18 cellular contexts compared by ENCODE assay signal in genomic region chr10:125017547-125018298, GRCh38.
DNase-seq lines count a peak whose midpoint lies in the region; ATAC-seq, FAIRE-seq and TF ChIP-seq lines count a peak whose summit lies in the region.
"Had no signal": no experiment of that assay in that cellular context is flagged by ENCODE, and none has a peak within 500 bp of the region (broad histone marks: within the 10 kb centered on the region; RNA-seq: fewer than 3 reads in every experiment).

No MANE protein-coding gene starts in this region.

- POLR2A ChIA-PET in HepG2 (lab: Yijun Ruan, JAX): no interaction called here

- H3K36me3 Mint-ChIP-seq in chondrocyte (ENCODE audit: low read depth): peaks cover 14% of the 10 kb centered on the region
- peaks cover 42% of the 10 kb centered on the region for H3K36me3 Mint-ChIP-seq in neural progenitor cell

- intact Hi-C loops in right lobe of liver (cut with DNase I): no loop called here
- intact Hi-C loops in HepG2 (cut with micrococcal nuclease; ENCODE audit: unreplicated experiment): no loop called here
- intact Hi-C loops in sciatic nerve (cut with DNase I): no loop called here

- WGBS in right lobe of liver (ENCODE audit: insufficient coverage, low coverage, low lambda C conversion rate, missing lambda C conversion rate): 85% methylated on average over 4 of the region's 12 CpGs
- 26% methylated on average over 6 of the region's 12 CpGs for WGBS in HepG2 (ENCODE audit: low lambda C conversion rate)

- TF ChIP-seq RAD21 in HepG2 (CRISPR knock-in tag; IDR thresholded peaks at IDR 0.05): no peak

- H4K20me1 ChIP-seq in HepG2 (ENCODE audit: insufficient read depth, low read length) (no peaks in the 10 kb centered on the region), neural progenitor cell (ENCODE audit: low read depth) (peaks cover 50% of the 10 kb centered on the region)

- H3K9me3 ChIP-seq in right lobe of liver (no peaks in the 10 kb centered on the region), HepG2 (ENCODE audit: low read length) (peaks cover 5% of the 10 kb centered on the region; the same call in 1 of the 2 replicates), neural progenitor cell (ENCODE audit: low read depth) (peaks cover 6% of the 10 kb centered on the region)

- no peak for TF ChIP-seq POLR2A in right lobe of liver (IDR thresholded peaks at IDR 0.05)
- no peak for TF ChIP-seq POLR2A in HepG2 (IDR thresholded peaks at IDR 0.05; ENCODE audit: insufficient read depth in 1 of 2, low read depth in 2 of 2, low read length in 2 of 2)

- H3K27ac ChIP-seq in right lobe of liver (no peak overlapping the region), HepG2 (ENCODE audit: extremely low read length, insufficient read depth, low read length) (no peak overlapping the region), neural progenitor cell (no peak overlapping the region)

- CTCF ChIA-PET in HepG2 (lab: Yijun Ruan, JAX; ENCODE audit: low intra/inter-chr PET ratio, low total read pairs): no interaction called here

- no peak for DNase-seq in right lobe of liver
- DNase-seq in HepG2 (ENCODE audit: low spot score): no peak
- no peak for DNase-seq in chondrocyte (ENCODE audit: low spot score)
- DNase-seq in neural progenitor cell (ENCODE audit: low spot score): peak; percentile 30
- no peak for DNase-seq in stimulated activated naive CD8-positive, alpha-beta T cell treated with anti-CD3 and anti-CD28 coated beads, Interleukin-15, Interleukin-2, amounts not matched to agents 100 U/mL and 50 U/mL, for 24 hours
- no peak for DNase-seq in sciatic nerve (ENCODE audit: low spot score)
- DNase-seq: activated CD4-positive, alpha-beta T cell treated with anti-CD3 and anti-CD28 coated beads, Interleukin-2, amount 10 ng/mL, durations not matched to agents 7 days and 5 days; HFFc6; naive thymus-derived CD8-positive, alpha-beta T cell; NCI-H226; stimulated activated CD4-positive, alpha-beta T cell treated with anti-CD3 and anti-CD28 coated beads, Interleukin-12 subunit alpha, Interleukin-12 subunit beta, amount 100 ng/mL, for 4 hours; T-helper 2 cell had no signal

- H3K79me2 ChIP-seq in HepG2 (ENCODE audit: insufficient read depth, low read length) (no peaks in the 10 kb centered on the region), neural progenitor cell (ENCODE audit: low read depth) (peaks cover 98% of the 10 kb centered on the region)

- in situ Hi-C loops in HepG2 (cut with HindIII; ENCODE audit: extremely low pct_ligation_motif_present, low pct_unique_long_range_greater_than_20kb): no loop called here

- no TSS peak for BruUV-seq in HepG2 (replicated peaks; lab: Mats Ljungman, UMichigan)

- no peak for TF ChIP-seq CTCF in right lobe of liver (IDR thresholded peaks at IDR 0.05)
- no peak for TF ChIP-seq CTCF in HepG2 (CRISPR knock-in tag; IDR thresholded peaks at IDR 0.05)
- TF ChIP-seq CTCF in chondrocyte (IDR thresholded peaks at IDR 0.05): no peak
- TF ChIP-seq CTCF in neural progenitor cell (IDR thresholded peaks at IDR 0.05): no peak

- H2AFZ ChIP-seq in HepG2 (ENCODE audit: low read length): no peak overlapping the region
- H2AFZ ChIP-seq in neural progenitor cell (replicated peaks): no peak overlapping the region

- no peaks in the 10 kb centered on the region for H3K27me3 ChIP-seq in right lobe of liver
- H3K27me3 ChIP-seq in HepG2 (ENCODE audit: control insufficient read depth in 1 of 2, insufficient read depth in 2 of 2, low read length in 2 of 2): peaks cover 11 to 67% of the 10 kb centered on the region in 2 experiments
- H3K27me3 ChIP-seq in neural progenitor cell: no peaks in the 10 kb centered on the region

- no peaks in the 10 kb centered on the region for H3K36me3 ChIP-seq in right lobe of liver
- no peaks in the 10 kb centered on the region for H3K36me3 ChIP-seq in HepG2 (replicated peaks in 1 of 2; ENCODE audit: control insufficient read depth in 1 of 2, insufficient read depth in 2 of 2, low read length in 2 of 2)
- no peaks in the 10 kb centered on the region for H3K36me3 ChIP-seq in neural progenitor cell

- H3K4me3 ChIP-seq in right lobe of liver: no peak overlapping the region
- no peak overlapping the region for H3K4me3 ChIP-seq in HepG2 (replicated peaks in 1 of 3; ENCODE audit: insufficient read depth in 1 of 3, low read depth in 2 of 3, low read length in 3 of 3)
- H3K4me3 ChIP-seq in neural progenitor cell: no peak overlapping the region

- H3K4me3 Mint-ChIP-seq in chondrocyte (ENCODE audit: unreplicated experiment) (no peak overlapping the region), neural progenitor cell (no peak overlapping the region)
- H3K4me3 Mint-ChIP-seq: activated CD4-positive, alpha-beta T cell treated with anti-CD3 and anti-CD28 coated beads, Interleukin-2, amount 10 ng/mL, durations not matched to agents 7 days and 5 days; activated T-helper 1 cell treated with anti-CD3 and anti-CD28 coated beads, Interleukin-12 subunit alpha, Interleukin-12 subunit beta, Interleukin-2, Interleukin-4 antibody, amounts not matched to agents 30 ng/mL and 10 ng/mL and 1 ng/mL, durations not matched to agents 14 hours and 24 hours and 36 hours; HFFc6; naive thymus-derived CD8-positive, alpha-beta T cell; type B pancreatic cell had no signal

- H3K9me3 Mint-ChIP-seq in chondrocyte (ENCODE audit: low read depth) (peaks cover 4% of the 10 kb centered on the region), neural progenitor cell (peaks cover 19% of the 10 kb centered on the region)
- H3K9me3 Mint-ChIP-seq: activated CD4-positive, alpha-beta T cell treated with anti-CD3 and anti-CD28 coated beads, Interleukin-2, amount 10 ng/mL, durations not matched to agents 7 days and 5 days; activated T-helper 1 cell treated with anti-CD3 and anti-CD28 coated beads, Interleukin-12 subunit alpha, Interleukin-12 subunit beta, Interleukin-2, Interleukin-4 antibody, amounts not matched to agents 30 ng/mL and 10 ng/mL and 1 ng/mL, durations not matched to agents 14 hours and 24 hours and 36 hours; HFFc6 had no signal

- H3K4me2 ChIP-seq in HepG2 (ENCODE audit: low read depth, low read length): no peak overlapping the region
- H3K4me2 ChIP-seq in neural progenitor cell: no peak overlapping the region

- H3K4me1 ChIP-seq in right lobe of liver: peaks cover 0 to 4% (median 0%) of the 10 kb centered on the region in 4 donors
- no peaks in the 10 kb centered on the region for H3K4me1 ChIP-seq in HepG2 (ENCODE audit: insufficient read depth, low read length)
- H3K4me1 ChIP-seq in neural progenitor cell: peaks cover 8% of the 10 kb centered on the region

- H3K27ac Mint-ChIP-seq in chondrocyte (ENCODE audit: unreplicated experiment) (peak overlapping the region; percentile 85), neural progenitor cell (peak overlapping the region; percentile 87)
- H3K27ac Mint-ChIP-seq: activated CD4-positive, alpha-beta T cell treated with anti-CD3 and anti-CD28 coated beads, Interleukin-2, amount 10 ng/mL, durations not matched to agents 7 days and 5 days; activated T-helper 1 cell treated with anti-CD3 and anti-CD28 coated beads, Interleukin-12 subunit alpha, Interleukin-12 subunit beta, Interleukin-2, Interleukin-4 antibody, amounts not matched to agents 30 ng/mL and 10 ng/mL and 1 ng/mL, durations not matched to agents 14 hours and 24 hours and 36 hours; HFFc6; naive thymus-derived CD8-positive, alpha-beta T cell had no signal

- TF ChIP-seq EP300 in HepG2 (IDR thresholded peaks at IDR 0.05; ENCODE audit: low read depth in 2 of 2, low read length in 2 of 2): no peak
- TF ChIP-seq EP300 in HepG2 (CRISPR knock-in tag; IDR thresholded peaks at IDR 0.05; ENCODE audit: borderline replicate concordance): no peak

- H3K4me1 Mint-ChIP-seq in chondrocyte (ENCODE audit: low read depth) (peaks cover 63% of the 10 kb centered on the region), neural progenitor cell (peaks cover 28% of the 10 kb centered on the region)

- no peak for FAIRE-seq in HepG2 (lab: Jason Lieb, UNC)
- FAIRE-seq: astrocyte had no signal

- H3K9ac ChIP-seq in HepG2 (ENCODE audit: insufficient read depth, low read depth, low read length) (no peak overlapping the region), neural progenitor cell (no peak overlapping the region)

- H3K27me3 Mint-ChIP-seq in chondrocyte (ENCODE audit: low read depth) (no peaks in the 10 kb centered on the region), neural progenitor cell (ENCODE audit: insufficient read depth, low read depth) (peaks cover 8% of the 10 kb centered on the region)
- H3K27me3 Mint-ChIP-seq: type B pancreatic cell had no signal

- peak in 3 of 4 donors; percentile 24 to 39 (median 37) for ATAC-seq in right lobe of liver
- no peak for ATAC-seq in HepG2
- ATAC-seq in GM21529 (IDR thresholded peaks at IDR 0.05; ENCODE audit: unreplicated experiment): no peak
- no peak for ATAC-seq in GM18870 (IDR thresholded peaks at IDR 0.05; ENCODE audit: unreplicated experiment)
- no peak for ATAC-seq in stimulated activated naive CD8-positive, alpha-beta T cell treated with anti-CD3 and anti-CD28 coated beads, Interleukin-15, Interleukin-2, amounts not matched to agents 100 U/mL and 50 U/mL, for 24 hours
- ATAC-seq in sciatic nerve: no peak
- ATAC-seq: naive thymus-derived CD8-positive, alpha-beta T cell; Panc1 had no signal

- no peaks in the 10 kb centered on the region for H3F3A ChIP-seq in neural progenitor cell (ENCODE audit: low read depth)

TF ChIP-seq in HepG2, 621 proteins besides CTCF, POLR2A, EP300 and RAD21 (continues in another document):
- TF ChIP-seq ZNF232 (CRISPR knock-in tag; IDR thresholded peaks at IDR 0.05; ENCODE audit: borderline replicate concordance) (no peak), NCOA1 (CRISPR knock-in tag; IDR thresholded peaks at IDR 0.05) (no peak), TERF1 (CRISPR knock-in tag; IDR thresholded peaks at IDR 0.05) (no peak), ZNF776 (CRISPR knock-in tag; IDR thresholded peaks at IDR 0.05) (no peak)

Comparison
In these comparisons a context has a peak if more than half of its experiments do, and no peak if none do; other contexts are left out.
1. ATAC-seq: peak in right lobe of liver (3 of 4); none in HepG2 (single experiment), GM21529 (single experiment), GM18870 (single experiment), stimulated activated naive CD8-positive, alpha-beta T cell treated with anti-CD3 and anti-CD28 coated beads, Interleukin-15, Interleukin-2, amounts not matched to agents 100 U/mL and 50 U/mL, for 24 hours (single experiment) and sciatic nerve (single experiment).